9 cellular contexts compared by ENCODE assay signal in the genomic region with DNA sequence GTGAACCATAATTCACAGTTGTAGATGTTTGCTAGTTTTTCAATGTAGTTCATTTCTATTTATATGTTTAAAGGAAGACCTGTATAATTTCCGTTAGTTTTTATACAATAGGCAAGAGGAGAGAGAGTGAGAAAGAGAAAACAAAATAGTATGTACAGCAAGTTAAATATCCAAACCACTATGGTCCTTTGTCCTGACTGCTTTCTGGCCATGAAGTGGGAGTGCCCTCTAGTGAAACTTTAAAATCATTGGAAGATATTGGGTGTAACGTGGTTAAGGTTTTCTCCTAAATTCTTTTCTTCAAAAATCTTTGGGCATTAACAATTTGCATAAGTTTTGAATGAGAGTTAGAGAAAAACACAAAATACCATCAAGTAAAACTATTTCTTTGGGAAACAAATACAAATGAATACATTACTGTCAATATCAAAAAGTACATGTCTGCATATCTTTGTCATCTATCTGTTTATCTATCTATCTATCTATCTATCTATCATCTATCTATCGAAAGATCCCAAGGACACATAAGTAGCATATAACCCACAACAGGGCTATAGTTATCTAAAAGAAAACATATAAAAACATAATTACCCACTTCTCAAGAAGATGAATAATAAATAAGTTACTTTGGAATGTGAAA.
DNase-seq lines count a peak whose midpoint lies in the region; ATAC-seq and TF ChIP-seq lines count a peak whose summit lies in the region.
"Had no signal": no experiment of that assay in that cellular context is flagged by ENCODE, and none has a peak within 500 bp of the region (broad histone marks: within the 10 kb centered on the region; RNA-seq: fewer than 3 reads in every experiment).

No MANE protein-coding gene starts in this region.

- peak; percentile 30 for TF ChIP-seq CTCF in AG09319 (IDR thresholded peaks at IDR 0.05; ENCODE audit: low read depth, low read length)
- peak; percentile 82 for TF ChIP-seq CTCF in epithelial cell of proximal tubule (conservative IDR thresholded peaks at IDR 0.05; ENCODE audit: low read depth, low read length)
- TF ChIP-seq CTCF in psoas muscle (IDR thresholded peaks at IDR 0.05) = peak; percentile 41

- no peak for DNase-seq in AG09319 (ENCODE audit: extremely low read depth, low read depth)
- DNase-seq in HEK293T (ENCODE audit: extremely low spot score) = peak; percentile 13
- peak; percentile 83 for DNase-seq in NCI-H774 (lab: John Stamatoyannopoulos, UW)
- no peak for DNase-seq in epithelial cell of proximal tubule (ENCODE audit: low read depth)
- DNase-seq in psoas muscle = no peak
- DNase-seq: activated naive CD8-positive, alpha-beta T cell treated with anti-CD3 and anti-CD28 coated beads, Interleukin-2, amount 10 ng/mL, durations not matched to agents 7 days and 5 days had no signal

- 21 to 29% (median 29%) methylated on average over 3 of the region's 3 CpGs for WGBS in psoas muscle, 3 donors

- no peak overlapping the region for H3K27ac ChIP-seq in psoas muscle

- H3K27me3 ChIP-seq in psoas muscle (ENCODE audit: insufficient read depth in 3 of 3, low read length in 2 of 3) = peaks cover 0 to 7% (median 0%) of the 10 kb centered on the region in 3 donors

- H3K9me3 ChIP-seq in psoas muscle = no peaks in the 10 kb centered on the region

- intact Hi-C loops in psoas muscle (cut with DNase I) = loop anchor here (2.0 to 5.0 kb wide), 2 partner anchors 548 to 551 kb away; partner anchors contain the start of gene SOX2 (in 1 of the 2)

- POLR2A ChIA-PET in HEK293T (lab: Yijun Ruan, JAX) = no interaction called here

- CTCF ChIA-PET in HEK293T (lab: Yijun Ruan, JAX) = no interaction called here

- H3K4me1 ChIP-seq in psoas muscle = no peaks in the 10 kb centered on the region

- ATAC-seq in psoas muscle = peak in 1 of 4 donors; percentile 52
- ATAC-seq in GM21381 (IDR thresholded peaks at IDR 0.05; ENCODE audit: unreplicated experiment) = no peak
- no peak for ATAC-seq in HG02588 (IDR thresholded peaks at IDR 0.05; ENCODE audit: unreplicated experiment)
- ATAC-seq in HG03097 (IDR thresholded peaks at IDR 0.05; ENCODE audit: low FRiP score, unreplicated experiment) = no peak

- no peaks in the 10 kb centered on the region for H3K36me3 ChIP-seq in psoas muscle (ENCODE audit: insufficient read depth in 1 of 2, low read depth in 1 of 2)

- no peak overlapping the region for H3K4me3 ChIP-seq in epithelial cell of proximal tubule (ENCODE audit: low read depth, low read length)
- no peak overlapping the region for H3K4me3 ChIP-seq in psoas muscle

TF ChIP-seq in HEK293T, 16 proteins besides CTCF, POLR2A, EP300 and RAD21:
- TF ChIP-seq L3MBTL2 (conservative IDR thresholded peaks at IDR 0.05) (no peak), BHLHE40 (IDR thresholded peaks at IDR 0.05; ENCODE audit: borderline replicate concordance) (no peak), FOXA1 (IDR thresholded peaks at IDR 0.05) (no peak), ELF4 (IDR thresholded peaks at IDR 0.05) (no peak), SUZ12 (IDR thresholded peaks at IDR 0.05) (no peak), FOXK2 (IDR thresholded peaks at IDR 0.05) (no peak), NFRKB (IDR thresholded peaks at IDR 0.05) (no peak)
- TF ChIP-seq, protein P1, sequence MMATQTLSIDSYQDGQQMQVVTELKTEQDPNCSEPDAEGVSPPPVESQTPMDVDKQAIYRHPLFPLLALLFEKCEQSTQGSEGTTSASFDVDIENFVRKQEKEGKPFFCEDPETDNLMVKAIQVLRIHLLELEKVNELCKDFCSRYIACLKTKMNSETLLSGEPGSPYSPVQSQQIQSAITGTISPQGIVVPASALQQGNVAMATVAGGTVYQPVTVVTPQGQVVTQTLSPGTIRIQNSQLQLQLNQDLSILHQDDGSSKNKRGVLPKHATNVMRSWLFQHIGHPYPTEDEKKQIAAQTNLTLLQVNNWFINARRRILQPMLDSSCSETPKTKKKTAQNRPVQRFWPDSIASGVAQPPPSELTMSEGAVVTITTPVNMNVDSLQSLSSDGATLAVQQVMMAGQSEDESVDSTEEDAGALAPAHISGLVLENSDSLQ (IDR thresholded peaks at IDR 0.05) = no peak
TF ChIP-seq in HEK293T: peak in this region for 0.

Comparison
In these comparisons a context has a peak if more than half of its experiments do, and no peak if none do; other contexts are left out.
1. DNase-seq: peak in HEK293T (single experiment) and NCI-H774 (single experiment); none in AG09319 (single experiment), epithelial cell of proximal tubule (single experiment) and psoas muscle (0 of 2).
2. CTCF ChIP-seq: peak in every context shown above with its lines; median percentile 82 in epithelial cell of proximal tubule; 41 in psoas muscle; 30 in AG09319.